1 cellular context compared by ENCODE assay signal in the genomic region with DNA sequence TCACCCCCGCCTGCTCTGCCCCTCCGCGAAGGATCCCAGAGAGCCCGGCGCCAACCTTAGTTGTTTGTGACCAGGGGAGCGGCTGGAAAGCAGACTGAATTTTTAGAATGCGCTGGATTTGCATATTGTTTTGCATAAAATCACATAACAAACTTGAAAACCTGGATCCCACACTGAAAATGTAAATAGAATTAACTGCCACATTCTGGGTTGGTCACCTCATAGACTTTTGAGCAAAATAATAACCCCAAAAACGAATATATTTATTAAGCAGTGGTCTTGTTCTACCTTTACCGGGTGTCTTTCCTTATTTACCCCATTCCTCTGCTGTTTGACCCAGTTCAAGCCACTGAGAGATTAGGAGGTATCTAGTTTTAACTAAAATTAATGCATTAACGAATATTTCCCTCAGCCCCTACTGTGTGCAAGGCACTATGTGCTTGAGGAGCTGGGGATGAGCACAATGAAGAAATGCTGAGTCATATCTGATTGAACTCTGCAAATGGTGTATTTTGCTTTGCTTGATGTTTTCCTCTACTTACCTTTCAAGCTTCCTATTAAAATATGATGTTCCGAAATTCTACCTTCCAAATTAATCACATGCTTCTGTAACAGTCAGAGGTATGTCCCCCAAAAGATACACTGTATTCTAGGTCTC.
TF ChIP-seq lines count a peak whose summit lies in the region.

No MANE protein-coding gene starts in this region.

TF ChIP-seq in K562, 482 proteins besides CTCF, POLR2A, EP300 and RAD21 (continued from another document):
- TF ChIP-seq HDAC3 (IDR thresholded peaks at IDR 0.05; ENCODE audit: borderline replicate concordance, partially characterized antibody), result peak; percentile 15
- no peak for TF ChIP-seq MCM3 (IDR thresholded peaks at IDR 0.05)
- TF ChIP-seq ZNF561 (CRISPR knock-in tag; conservative IDR thresholded peaks at IDR 0.05), result no peak
- TF ChIP-seq NRF1 (conservative IDR thresholded peaks at IDR 0.05 in 1 of 2, IDR thresholded peaks at IDR 0.05 in 1 of 2), result peak in 1 of 2 experiments; percentile 9; a peak in 1 of 4 replicates
- TF ChIP-seq, protein P1, sequence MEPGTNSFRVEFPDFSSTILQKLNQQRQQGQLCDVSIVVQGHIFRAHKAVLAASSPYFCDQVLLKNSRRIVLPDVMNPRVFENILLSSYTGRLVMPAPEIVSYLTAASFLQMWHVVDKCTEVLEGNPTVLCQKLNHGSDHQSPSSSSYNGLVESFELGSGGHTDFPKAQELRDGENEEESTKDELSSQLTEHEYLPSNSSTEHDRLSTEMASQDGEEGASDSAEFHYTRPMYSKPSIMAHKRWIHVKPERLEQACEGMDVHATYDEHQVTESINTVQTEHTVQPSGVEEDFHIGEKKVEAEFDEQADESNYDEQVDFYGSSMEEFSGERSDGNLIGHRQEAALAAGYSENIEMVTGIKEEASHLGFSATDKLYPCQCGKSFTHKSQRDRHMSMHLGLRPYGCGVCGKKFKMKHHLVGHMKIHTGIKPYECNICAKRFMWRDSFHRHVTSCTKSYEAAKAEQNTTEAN (CRISPR knock-in tag; IDR thresholded peaks at IDR 0.05), result no peak
- no peak for TF ChIP-seq CBFA2T2 (conservative IDR thresholded peaks at IDR 0.05)
- TF ChIP-seq LCOR (CRISPR knock-in tag; IDR thresholded peaks at IDR 0.05), result no peak
- no peak for TF ChIP-seq SMAD4 (CRISPR knock-in tag; conservative IDR thresholded peaks at IDR 0.05)
- TF ChIP-seq POU5F1 (IDR thresholded peaks at IDR 0.05; ENCODE audit: borderline replicate concordance, low read depth, low read length, partially characterized antibody), result no peak
- TF ChIP-seq ZC3H11A (IDR thresholded peaks at IDR 0.05; ENCODE audit: low read depth, low read length), result no peak
- TF ChIP-seq SIN3A (IDR thresholded peaks at IDR 0.05; ENCODE audit: borderline replicate concordance in 2 of 2, control insufficient read depth in 1 of 2, low read depth in 2 of 2, low read length in 2 of 2), result no peak
